26 cellular contexts compared by ENCODE assay signal in the genomic region with DNA sequence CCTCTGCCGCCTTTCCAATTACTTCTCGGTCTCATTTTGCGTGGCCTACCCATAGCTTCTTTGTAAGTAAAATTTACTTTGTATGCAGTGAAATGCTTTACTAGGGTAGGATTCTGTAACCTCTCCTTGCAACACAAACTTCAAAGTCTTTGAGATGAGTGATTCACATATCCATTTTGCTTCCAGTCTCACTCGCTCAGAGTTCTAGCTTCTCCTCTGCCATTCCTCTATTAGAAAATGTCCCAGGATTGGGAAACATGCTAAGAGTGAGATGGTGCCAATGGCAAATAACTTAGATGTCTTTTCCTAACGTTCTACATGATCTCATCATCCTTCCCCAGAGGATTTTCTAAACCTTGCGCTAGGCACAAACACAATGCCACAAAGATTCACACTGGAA.
"Had no signal": no experiment of that assay in that cellular context is flagged by ENCODE, and none has a peak within 500 bp of the region (broad histone marks: within the 10 kb centered on the region; RNA-seq: fewer than 3 reads in every experiment).

No MANE protein-coding gene starts in this region.

- H3K27ac ChIP-seq: hepatocyte, left ventricle myocardium inferior, pancreas, prostate gland, skin epidermis, spleen, suprapubic skin, thoracic aorta, tibial nerve, upper lobe of left lung, vagina had no signal

- H3K27ac Mint-ChIP-seq: mesothelial cell of epicardium; naive thymus-derived CD4-positive, alpha-beta T cell; natural killer cell treated with Interleukin-12 subunit alpha and Interleukin-12 subunit beta and Interleukin-15 and Interleukin-18, amount 100 ng/mL, for 72 hours; stimulated activated effector memory CD8-positive, alpha-beta T cell treated with anti-CD3 and anti-CD28 coated beads, Interleukin-12 subunit alpha, Interleukin-12 subunit beta, amount 100 ng/mL, for 72 hours; stimulated activated naive CD8-positive, alpha-beta T cell treated with anti-CD3 and anti-CD28 coated beads, Interleukin-15, Interleukin-2, amounts not matched to agents 100 ng/mL and 50 ng/mL, for 24 hours had no signal

- H3K9me3 Mint-ChIP-seq: naive thymus-derived CD4-positive, alpha-beta T cell; natural killer cell treated with Interleukin-12 subunit alpha and Interleukin-12 subunit beta and Interleukin-15 and Interleukin-18, amount 100 ng/mL, for 72 hours; stimulated activated effector memory CD8-positive, alpha-beta T cell treated with anti-CD3 and anti-CD28 coated beads, Interleukin-12 subunit alpha, Interleukin-12 subunit beta, amount 100 ng/mL, for 72 hours; stimulated activated naive CD8-positive, alpha-beta T cell treated with anti-CD3 and anti-CD28 coated beads, Interleukin-15, Interleukin-2, amounts not matched to agents 100 ng/mL and 50 ng/mL, for 24 hours had no signal

- H3K4me3 ChIP-seq: hepatocyte, left ventricle myocardium inferior, lung, pancreas, prostate gland, skin epidermis, spleen, suprapubic skin, thoracic aorta, tibial nerve, upper lobe of left lung, vagina had no signal

- DNase-seq: islet precursor cell; left ventricle myocardium inferior; mesendoderm; naive thymus-derived CD4-positive, alpha-beta T cell; nucleus accumbens; pancreas; posterior cingulate gyrus; retina; right cardiac atrium; spleen; stimulated activated CD4-positive, alpha-beta T cell treated with anti-CD3 and anti-CD28 coated beads, Interleukin-4, amount 100 ng/mL, for 24 hours; stimulated activated naive CD4-positive, alpha-beta T cell; upper lobe of left lung had no signal

- H3K36me3 ChIP-seq: left ventricle myocardium inferior, pancreas, prostate gland, spleen, suprapubic skin, thoracic aorta, tibial nerve, upper lobe of left lung, vagina had no signal

- ATAC-seq: naive thymus-derived CD4-positive, alpha-beta T cell; natural killer cell treated with Interleukin-12 subunit alpha and Interleukin-12 subunit beta and Interleukin-15 and Interleukin-18, amount 100 ng/mL, for 72 hours; pancreas; right cardiac atrium; sciatic nerve; stimulated activated effector memory CD8-positive, alpha-beta T cell treated with anti-CD3 and anti-CD28 coated beads, Interleukin-12 subunit alpha, Interleukin-12 subunit beta, amount 100 ng/mL, for 72 hours had no signal

- H2AFZ ChIP-seq: hepatocyte had no signal

- H3K4me3 Mint-ChIP-seq: mesothelial cell of epicardium; naive thymus-derived CD4-positive, alpha-beta T cell; natural killer cell treated with Interleukin-12 subunit alpha and Interleukin-12 subunit beta and Interleukin-15 and Interleukin-18, amount 100 ng/mL, for 72 hours; stimulated activated effector memory CD8-positive, alpha-beta T cell treated with anti-CD3 and anti-CD28 coated beads, Interleukin-12 subunit alpha, Interleukin-12 subunit beta, amount 100 ng/mL, for 72 hours; stimulated activated naive CD8-positive, alpha-beta T cell treated with anti-CD3 and anti-CD28 coated beads, Interleukin-15, Interleukin-2, amounts not matched to agents 100 ng/mL and 50 ng/mL, for 24 hours had no signal

- H3K36me3 Mint-ChIP-seq: mesothelial cell of epicardium; natural killer cell treated with Interleukin-12 subunit alpha and Interleukin-12 subunit beta and Interleukin-15 and Interleukin-18, amount 100 ng/mL, for 72 hours; stimulated activated effector memory CD8-positive, alpha-beta T cell treated with anti-CD3 and anti-CD28 coated beads, Interleukin-12 subunit alpha, Interleukin-12 subunit beta, amount 100 ng/mL, for 72 hours had no signal

- H3K4me2 ChIP-seq: hepatocyte had no signal

- H3K79me2 ChIP-seq: hepatocyte had no signal

- H3K4me1 ChIP-seq: left ventricle myocardium inferior, pancreas, prostate gland, spleen, tibial nerve, upper lobe of left lung, vagina had no signal

- H3K27me3 ChIP-seq: hepatocyte, pancreas, suprapubic skin, tibial nerve, upper lobe of left lung, vagina had no signal

- H3K4me1 Mint-ChIP-seq: naive thymus-derived CD4-positive, alpha-beta T cell; stimulated activated effector memory CD8-positive, alpha-beta T cell treated with anti-CD3 and anti-CD28 coated beads, Interleukin-12 subunit alpha, Interleukin-12 subunit beta, amount 100 ng/mL, for 72 hours had no signal

- H3K9me3 ChIP-seq: left ventricle myocardium inferior, pancreas, prostate gland, spleen, suprapubic skin, thoracic aorta, tibial nerve, upper lobe of left lung, vagina had no signal
